In genomic region chr6:137680678-137681346, GRCh38 we compare ENCODE assay signal across 12 cellular contexts.
DNase-seq lines count a peak whose midpoint lies in the region; ATAC-seq, FAIRE-seq and TF ChIP-seq lines count a peak whose summit lies in the region.
"Had no signal": no experiment of that assay in that cellular context is flagged by ENCODE, and none has a peak within 500 bp of the region (broad histone marks: within the 10 kb centered on the region; RNA-seq: fewer than 3 reads in every experiment).

No MANE protein-coding gene starts in this region.

- H3K27ac Mint-ChIP-seq in activated T-cell treated with anti-CD3 and anti-CD28 coated beads, Interleukin-2, amount 50 U/mL, for 72 hours, result peak overlapping the region; percentile 94
- peak overlapping the region; percentile 6 for H3K27ac Mint-ChIP-seq in stimulated activated naive B cell treated with anti-CD40 and anti-IgM and Interleukin-4, amounts not matched to agents 10 μg/mL and 1 μg/mL and 100 μg/mL, for 72 hours

- TF ChIP-seq POLR2A in K562 (conservative IDR thresholded peaks at IDR 0.05), result no peak

- TF ChIP-seq CTCF in K562 (IDR thresholded peaks at IDR 0.05 in 2 of 3, conservative IDR thresholded peaks at IDR 0.05 in 1 of 3; ENCODE audit: insufficient read depth in 2 of 3, low read depth in 1 of 3, low read length in 3 of 3) (no peak), mucosa of descending colon (IDR thresholded peaks at IDR 0.05) (no peak)

- H3K9ac ChIP-seq in K562 (ENCODE audit: insufficient read depth in 1 of 2, low read depth in 2 of 2, low read length in 2 of 2), result no peak overlapping the region

- 1% methylated on average over 4 of the region's 4 CpGs for WGBS in K562 (ENCODE audit: insufficient coverage, low coverage, missing lambda C conversion rate)

- no peak overlapping the region for H3K27ac ChIP-seq in K562 (ENCODE audit: extremely low read depth, low read depth, low read length)

- H3K9me1 ChIP-seq in K562 (ENCODE audit: control insufficient read depth, insufficient read depth, low read length), result no peaks in the 10 kb centered on the region

- H3K9me3 ChIP-seq in K562 (replicated peaks; ENCODE audit: control insufficient read depth, insufficient read depth, low read depth, low read length) (no peaks in the 10 kb centered on the region), mucosa of descending colon (no peaks in the 10 kb centered on the region)

- no peaks in the 10 kb centered on the region for H3K4me1 ChIP-seq in K562 (replicated peaks in 1 of 2; ENCODE audit: control insufficient read depth in 2 of 2, insufficient read depth in 2 of 2, low read length in 2 of 2)
- no peaks in the 10 kb centered on the region for H3K4me1 ChIP-seq in mucosa of descending colon (ENCODE audit: low read depth)

- H3K36me3 ChIP-seq in K562 (ENCODE audit: control insufficient read depth, insufficient read depth, low read length), result no peaks in the 10 kb centered on the region
- H3K36me3 ChIP-seq in mucosa of descending colon (ENCODE audit: low read depth), result no peaks in the 10 kb centered on the region

- no TSS peak for BruUV-seq in K562 (replicated peaks; lab: Mats Ljungman, UMichigan)

- DNase-seq in activated T-cell treated with anti-CD3 and anti-CD28 coated beads, Interleukin-2, amount 50 U/mL, for 72 hours, result peak in 1 of 2 donors; percentile 48
- DNase-seq in activated T-cell treated with anti-CD3 and anti-CD28 coated beads, Interleukin-2, amount 50 U/mL, for 1 hour, result no peak
- DNase-seq in LHCN-M2 (ENCODE audit: low read depth) (peak; percentile 35), K562 (ENCODE audit: extremely low read depth in 1 of 4, low spot score in 3 of 4) (no peak), Right ventricle myocardium inferior (ENCODE audit: missing footprints) (no peak), anterior cingulate cortex (lab: John Stamatoyannopoulos, UW) (no peak), mucosa of descending colon (no peak)
- DNase-seq in stimulated activated naive B cell treated with anti-CD40 and anti-IgM and Interleukin-4, amounts not matched to agents 10 μg/mL and 1 μg/mL and 100 μg/mL, for 72 hours, result no peak
- DNase-seq: central memory CD4-positive, alpha-beta T cell; glutamatergic neuron; NCI-H1092; stimulated activated naive CD4-positive, alpha-beta T cell treated with Interleukin-2 at 50 U/mL for 16 hours had no signal

- H3K4me2 ChIP-seq in K562 (ENCODE audit: insufficient read depth, low read length), result no peak overlapping the region

- H3K27me3 Mint-ChIP-seq in activated T-cell treated with anti-CD3 and anti-CD28 coated beads, Interleukin-2, amount 50 U/mL, for 72 hours (ENCODE audit: low read depth), result peaks cover 24% of the 10 kb centered on the region
- peaks cover 6 to 13% of the 10 kb centered on the region in 2 donors for H3K27me3 Mint-ChIP-seq in stimulated activated naive B cell treated with anti-CD40 and anti-IgM and Interleukin-4, amounts not matched to agents 10 μg/mL and 1 μg/mL and 100 μg/mL, for 72 hours

- no peaks in the 10 kb centered on the region for H3K79me2 ChIP-seq in K562 (ENCODE audit: control insufficient read depth, insufficient read depth, low read length)

- no peak overlapping the region for H2AFZ ChIP-seq in K562 (ENCODE audit: low read depth, low read length)

- H3K4me1 Mint-ChIP-seq in activated T-cell treated with anti-CD3 and anti-CD28 coated beads, Interleukin-2, amount 50 U/mL, for 72 hours (ENCODE audit: low read depth), result peaks cover 60% of the 10 kb centered on the region
- peaks cover 20 to 23% of the 10 kb centered on the region in 2 donors for H3K4me1 Mint-ChIP-seq in stimulated activated naive B cell treated with anti-CD40 and anti-IgM and Interleukin-4, amounts not matched to agents 10 μg/mL and 1 μg/mL and 100 μg/mL, for 72 hours

- no peaks in the 10 kb centered on the region for H3K27me3 ChIP-seq in K562 (ENCODE audit: control insufficient read depth in 2 of 2, insufficient read depth in 2 of 2, low read length in 2 of 2)

- peaks cover 1 to 4% of the 10 kb centered on the region in 2 donors for H3K9me3 Mint-ChIP-seq in activated T-cell treated with anti-CD3 and anti-CD28 coated beads, Interleukin-2, amount 50 U/mL, for 72 hours
- peaks cover 0 to 2% of the 10 kb centered on the region in 2 donors for H3K9me3 Mint-ChIP-seq in stimulated activated naive B cell treated with anti-CD40 and anti-IgM and Interleukin-4, amounts not matched to agents 10 μg/mL and 1 μg/mL and 100 μg/mL, for 72 hours

- no peak overlapping the region for H3K4me3 ChIP-seq in K562
- H3K4me3 ChIP-seq in mucosa of descending colon, result no peak overlapping the region

- peak; percentile 55 to 67 for ATAC-seq in activated T-cell treated with anti-CD3 and anti-CD28 coated beads, Interleukin-2, amount 50 U/mL, for 72 hours (replicated peaks in 1 of 2)
- ATAC-seq in K562, result no peak
- peak; percentile 31 to 81 for ATAC-seq in stimulated activated naive B cell treated with anti-CD40 and anti-IgM and Interleukin-4, amounts not matched to agents 10 μg/mL and 1 μg/mL and 100 μg/mL, for 72 hours (replicated peaks)
- no peak for ATAC-seq in Right ventricle myocardium inferior
- no peak for ATAC-seq in mucosa of descending colon

- in situ Hi-C loops in K562 (cut with MboI), result no loop called here

- peak overlapping the region; percentile 56 to 74 for H3K4me3 Mint-ChIP-seq in activated T-cell treated with anti-CD3 and anti-CD28 coated beads, Interleukin-2, amount 50 U/mL, for 72 hours
- H3K4me3 Mint-ChIP-seq in stimulated activated naive B cell treated with anti-CD40 and anti-IgM and Interleukin-4, amounts not matched to agents 10 μg/mL and 1 μg/mL and 100 μg/mL, for 72 hours, result peak overlapping the region in 1 of 2 donors; percentile 8

- CTCF ChIA-PET in K562 (lab: Yijun Ruan, JAX; ENCODE audit: low intra/inter-chr PET ratio), result no interaction called here

- POLR2A ChIA-PET in K562 (lab: Yijun Ruan, JAX), result no interaction called here

- peaks cover 5 to 8% of the 10 kb centered on the region in 2 donors for H3K36me3 Mint-ChIP-seq in activated T-cell treated with anti-CD3 and anti-CD28 coated beads, Interleukin-2, amount 50 U/mL, for 72 hours (ENCODE audit: insufficient read depth in 2 of 2)
- H3K36me3 Mint-ChIP-seq in stimulated activated naive B cell treated with anti-CD40 and anti-IgM and Interleukin-4, amounts not matched to agents 10 μg/mL and 1 μg/mL and 100 μg/mL, for 72 hours, result no peaks in the 10 kb centered on the region

- H4K20me1 ChIP-seq in K562 (replicated peaks; ENCODE audit: control insufficient read depth, insufficient read depth, low read length), result no peaks in the 10 kb centered on the region

- no peak for FAIRE-seq in K562 (lab: Jason Lieb, UNC)

- TF ChIP-seq RAD21 in K562 (CRISPR knock-in tag; conservative IDR thresholded peaks at IDR 0.05 in 1 of 2, IDR thresholded peaks at IDR 0.05 in 1 of 2), result no peak

- TF ChIP-seq EP300 in K562 (IDR thresholded peaks at IDR 0.05; ENCODE audit: low read length), result no peak

- intact Hi-C loops in K562 (cut with micrococcal nuclease) (no loop called here), Right ventricle myocardium inferior (cut with DNase I) (no loop called here), mucosa of descending colon (cut with DNase I, micrococcal nuclease) (no loop called here)

TF ChIP-seq in K562, 482 proteins besides CTCF, POLR2A, EP300 and RAD21 (continues in another document):
- TF ChIP-seq HDAC2 (IDR thresholded peaks at IDR 0.05), result peak; percentile 81
- no peak for TF ChIP-seq SIRT6 (IDR thresholded peaks at IDR 0.05; ENCODE audit: low read depth, low read length)
- TF ChIP-seq MAFF (IDR thresholded peaks at IDR 0.05; ENCODE audit: low read length), result peak; percentile 94
- no peak for TF ChIP-seq DLX4 (CRISPR knock-in tag; IDR thresholded peaks at IDR 0.05)
- no peak for TF ChIP-seq USF2 (CRISPR knock-in tag; IDR thresholded peaks at IDR 0.05)
- TF ChIP-seq HDAC1 (IDR thresholded peaks at IDR 0.05), result peak in 1 of 2 experiments; percentile 70; a peak in 2 of 4 replicates
- no peak for TF ChIP-seq NR2C1 (IDR thresholded peaks at IDR 0.05)
- TF ChIP-seq NR2C1 (tag; IDR thresholded peaks at IDR 0.05), result no peak
- no peak for TF ChIP-seq SFPQ (IDR thresholded peaks at IDR 0.05; ENCODE audit: low read depth, low read length)
- no peak for TF ChIP-seq ZNF696 (CRISPR knock-in tag; conservative IDR thresholded peaks at IDR 0.05)
- TF ChIP-seq WHSC1 (IDR thresholded peaks at IDR 0.05; ENCODE audit: low read length), result no peak
- TF ChIP-seq PYGO2 (tag; IDR thresholded peaks at IDR 0.05), result no peak

Comparison
In these comparisons a context has a peak if more than half of its experiments do, and no peak if none do; other contexts are left out.
1. ATAC-seq: peak in activated T-cell treated with anti-CD3 and anti-CD28 coated beads, Interleukin-2, amount 50 U/mL, for 72 hours (2 of 2) and stimulated activated naive B cell treated with anti-CD40 and anti-IgM and Interleukin-4, amounts not matched to agents 10 μg/mL and 1 μg/mL and 100 μg/mL, for 72 hours (2 of 2); none in K562 (single experiment), Right ventricle myocardium inferior (single experiment) and mucosa of descending colon (single experiment).